Comparison of ENCODE assay signal across 11 cellular contexts in the genomic region with DNA sequence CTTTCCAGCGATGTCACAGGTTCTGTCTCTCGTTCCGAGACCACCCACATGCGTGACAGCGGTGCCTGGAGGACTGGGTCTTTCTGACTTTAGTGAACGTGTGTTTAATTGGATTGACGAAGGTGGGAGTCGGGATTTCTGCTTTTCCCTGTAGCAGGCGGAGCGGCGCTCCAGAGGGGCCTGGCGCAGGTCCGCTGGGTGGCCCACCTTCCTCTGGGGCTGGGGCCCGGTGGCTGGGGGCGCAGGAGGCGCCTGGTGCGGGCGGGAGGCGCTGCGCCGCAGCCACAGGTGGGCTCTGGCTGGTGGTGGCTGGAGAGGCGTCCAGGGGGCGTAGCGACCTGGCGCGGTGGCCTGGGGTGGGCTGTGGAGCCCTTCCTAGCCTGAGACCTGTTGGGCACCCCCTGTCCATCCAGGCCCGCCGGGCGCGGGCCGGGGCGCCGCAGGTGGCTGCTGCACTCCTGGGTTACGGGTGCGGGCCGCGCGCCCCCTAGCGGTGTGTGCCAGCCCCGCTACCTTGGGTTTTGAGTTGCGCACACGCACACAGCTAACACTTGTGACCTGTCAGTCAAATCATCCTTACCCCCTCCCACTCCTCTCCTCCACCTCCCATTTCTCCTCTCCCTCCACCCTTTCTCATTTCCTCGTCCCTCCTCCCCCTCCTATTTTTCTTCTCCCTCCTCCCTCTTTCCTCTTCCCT. TPM values are rescaled to one million over a fixed set of nuclear protein-coding genes. Genes with fewer than 3 reads are reported as not detected.
DNase-seq lines count a peak whose midpoint lies in the region; ATAC-seq and TF ChIP-seq lines count a peak whose summit lies in the region.
"Had no signal": no experiment of that assay in that cellular context is flagged by ENCODE, and none has a peak within 500 bp of the region (broad histone marks: within the 10 kb centered on the region; RNA-seq: fewer than 3 reads in every experiment).

No MANE protein-coding gene starts in this region.

- H3K4me3 ChIP-seq in SJCRH30 (peak overlapping the region; percentile 81), fibroblast of lung (replicated peaks in 1 of 4; ENCODE audit: control extremely low read depth in 1 of 4, insufficient read depth in 1 of 4, low read depth in 3 of 4, low read length in 4 of 4) (peak overlapping the region; percentile 38 to 84 (median 78)), rectal smooth muscle tissue (ENCODE audit: low read length) (peak overlapping the region; percentile 36)

- H3K4me1 ChIP-seq in SJCRH30, result peaks cover 17% of the 10 kb centered on the region
- no peaks in the 10 kb centered on the region for H3K4me1 ChIP-seq in fibroblast of lung (ENCODE audit: control insufficient read depth, extremely low read depth, insufficient read depth, low read length)
- no peaks in the 10 kb centered on the region for H3K4me1 ChIP-seq in rectal smooth muscle tissue (ENCODE audit: control insufficient read depth, insufficient read depth, low read length)
- H3K4me1 ChIP-seq: parathyroid adenoma had no signal

- TF ChIP-seq CTCF in fibroblast of lung (conservative IDR thresholded peaks at IDR 0.05 in 1 of 2, IDR thresholded peaks at IDR 0.05 in 1 of 2; ENCODE audit: low read depth in 1 of 2, low read length in 2 of 2), result peak; percentile 54 to 58

- H3K27me3 ChIP-seq in SJCRH30 (no peaks in the 10 kb centered on the region), fibroblast of lung (ENCODE audit: control insufficient read depth, insufficient read depth, low read length) (no peaks in the 10 kb centered on the region), rectal smooth muscle tissue (ENCODE audit: control insufficient read depth, insufficient read depth, low read length) (peaks cover 5% of the 10 kb centered on the region)

- no peaks in the 10 kb centered on the region for H3K9me3 ChIP-seq in SJCRH30 (replicated peaks)
- no peaks in the 10 kb centered on the region for H3K9me3 ChIP-seq in fibroblast of lung (ENCODE audit: control insufficient read depth, insufficient read depth, low read depth, low read length)

- peaks cover 54% of the 10 kb centered on the region for H3K36me3 ChIP-seq in SJCRH30
- H3K36me3 ChIP-seq in fibroblast of lung (ENCODE audit: control insufficient read depth, insufficient read depth, low read length), result peaks cover 11% of the 10 kb centered on the region
- H3K36me3 ChIP-seq in rectal smooth muscle tissue (ENCODE audit: control insufficient read depth, insufficient read depth, low read length), result no peaks in the 10 kb centered on the region

- peaks cover 33% of the 10 kb centered on the region for H3K79me2 ChIP-seq in fibroblast of lung (ENCODE audit: control insufficient read depth, insufficient read depth, low read length)
- H3K79me2 ChIP-seq: parathyroid adenoma had no signal

- ATAC-seq in HG02885 (IDR thresholded peaks at IDR 0.05; ENCODE audit: poor library complexity, unreplicated experiment) (no peak), GM18502 (IDR thresholded peaks at IDR 0.05; ENCODE audit: poor library complexity, unreplicated experiment) (no peak)

- H2AFZ ChIP-seq in fibroblast of lung (ENCODE audit: low read length), result no peak overlapping the region
- H2AFZ ChIP-seq: parathyroid adenoma had no signal

- peak overlapping the region; percentile 95 for H3K27ac ChIP-seq in SJCRH30
- peak overlapping the region; percentile 54 for H3K27ac ChIP-seq in fibroblast of lung (ENCODE audit: insufficient read depth, low read length)
- no peak overlapping the region for H3K27ac ChIP-seq in rectal smooth muscle tissue (ENCODE audit: low read depth, low read length)
- H3K27ac ChIP-seq: parathyroid adenoma, VCaP had no signal

- H3K9ac ChIP-seq in fibroblast of lung (ENCODE audit: insufficient read depth, low read length) (peak overlapping the region; percentile 69), rectal smooth muscle tissue (ENCODE audit: low read length) (no peak overlapping the region)
- H3K9ac ChIP-seq: parathyroid adenoma had no signal

- DNase-seq in DMS153 (lab: John Stamatoyannopoulos, UW) (peak; percentile 80), SJCRH30 (peak; percentile 57 to 67), fibroblast of lung (ENCODE audit: low read depth in 2 of 2) (peak; percentile 77 to 89), pons (ENCODE audit: low spot score) (no peak), activated gamma-delta T cell treated with Interleukin-2 at 50 U/mL for 16 hours (no peak)
- DNase-seq: NCI-H1930 had no signal

- H3K4me2 ChIP-seq in fibroblast of lung (ENCODE audit: extremely low read depth, insufficient read depth, low read length), result peak overlapping the region; percentile 25

- peaks cover 3% of the 10 kb centered on the region for H4K20me1 ChIP-seq in fibroblast of lung (ENCODE audit: control insufficient read depth, extremely low read depth, insufficient read depth, low read length)

RNA-seq across cellular contexts. Expression of gene MEG3, which starts 2.0 kb away (rescaled TPM):
- total RNA-seq in SJCRH30 (2014; rRNA removed; shearing (Covaris generic)), result 241 and 419 TPM in 2 replicates
- total RNA-seq in fibroblast of lung, result 95.0 and 182 TPM in 2 replicates
- 58.0 and 104 TPM in 2 replicates for polyA plus RNA-seq in fibroblast of lung
- polyA plus RNA-seq in fibroblast of lung (2012), result 43.2 and 71.5 TPM in 2 replicates
- polyA minus RNA-seq in fibroblast of lung (ENCODE audit: low replicate concordance), result 54.2 and 61.7 TPM in 2 replicates

Comparison
In these comparisons a context has a peak if more than half of its experiments do, and no peak if none do; other contexts are left out.
1. DNase-seq: peak in DMS153 (single experiment), SJCRH30 (2 of 2) and fibroblast of lung (2 of 2); none in pons (single experiment) and activated gamma-delta T cell treated with Interleukin-2 at 50 U/mL for 16 hours (single experiment).
2. Peak in every context shown above with its lines, with median percentiles within 50 percentile points of each other: H3K4me3 ChIP-seq.